In genomic region chr13:45464141-45464686, GRCh38 we compare ENCODE assay signal across 8 cellular contexts. TPM values are rescaled to one million over a fixed set of nuclear protein-coding genes. Genes with fewer than 3 reads are reported as not detected.
DNase-seq lines count a peak whose midpoint lies in the region; ATAC-seq and TF ChIP-seq lines count a peak whose summit lies in the region.

No MANE protein-coding gene starts in this region.

- H3F3A ChIP-seq in Loucy (ENCODE audit: low read depth), result 0 out of 2 replicates have a peak, but pooled peaks cover 3% of the 10 kb centered on the region

- H3K4me3 ChIP-seq in BE2C (ENCODE audit: low read depth, low read length) (peak overlapping the region; percentile 89), Loucy (ENCODE audit: low read length, poor library complexity, severe bottlenecking) (peak overlapping the region; percentile 84), dorsolateral prefrontal cortex (peak overlapping the region; percentile 50 to 100 (median 95))

- DNase-seq in BE2C (no peak), dorsolateral prefrontal cortex (peak in 3 of 10 donors; percentile 3 to 41 (median 31)), NAMALWA (ENCODE audit: low spot score) (no peak), activated gamma-delta T cell (lab: John Stamatoyannopoulos, UW) (no peak)
- DNase-seq in naive thymus-derived CD8-positive, alpha-beta T cell, result no peak
- DNase-seq in effector CD4-positive, alpha-beta T cell, result no peak

- H3K4me2 ChIP-seq in Loucy (ENCODE audit: low read depth, low read length, poor library complexity, severe bottlenecking), result peak overlapping the region; percentile 82

- peaks cover 0 to 3% (median 0%) of the 10 kb centered on the region in 9 donors for H3K9me3 Mint-ChIP-seq in naive thymus-derived CD8-positive, alpha-beta T cell

- peaks cover 0 to 3% (median 0%) of the 10 kb centered on the region in 5 donors for H3K27me3 Mint-ChIP-seq in naive thymus-derived CD8-positive, alpha-beta T cell

- H3K4me3 Mint-ChIP-seq in naive thymus-derived CD8-positive, alpha-beta T cell, result peak overlapping the region; percentile 89 to 97 (median 92)

- H3K4me1 Mint-ChIP-seq in naive thymus-derived CD8-positive, alpha-beta T cell, result peaks cover 20 to 53% (median 48%) of the 10 kb centered on the region in 4 donors

- intact Hi-C loops in dorsolateral prefrontal cortex (cut with DNase I), result loop anchor here (1.0 to 10.0 kb wide), 4 partner anchors 46 to 477 kb away; partner anchors contain the start of genes TPT1 (in 2 of the 2), GPALPP1 (in 1 of the 2), NUFIP1 (in 1 of the 2) and SLC25A30 (in 1 of the 2)

- H3K36me3 ChIP-seq in BE2C, result no peaks in the 10 kb centered on the region
- H3K36me3 ChIP-seq in Loucy (ENCODE audit: insufficient read depth, low read length), result no peaks in the 10 kb centered on the region

- H3K27me3 ChIP-seq in BE2C (no peaks in the 10 kb centered on the region), Loucy (ENCODE audit: insufficient read depth, low read length, poor library complexity, severe bottlenecking) (no peaks in the 10 kb centered on the region), dorsolateral prefrontal cortex (peaks cover 0 to 18% (median 0%) of the 10 kb centered on the region in 45 donors)

- no peak for ATAC-seq in naive thymus-derived CD8-positive, alpha-beta T cell
- ATAC-seq in HG02970 (IDR thresholded peaks at IDR 0.05; ENCODE audit: low FRiP score, unreplicated experiment), result no peak

- H3K9me3 ChIP-seq in BE2C (no peaks in the 10 kb centered on the region), Loucy (ENCODE audit: insufficient read depth, low read depth, low read length) (peaks cover 4% of the 10 kb centered on the region)

- H3K79me2 ChIP-seq in Loucy (ENCODE audit: insufficient read depth, low read length), result peaks cover 50% of the 10 kb centered on the region

- H3K27ac ChIP-seq in dorsolateral prefrontal cortex, result peak overlapping the region in 54 of 59 donors; percentile 16 to 97 (median 84)

- H3K4me1 ChIP-seq in BE2C, result peaks cover 4% of the 10 kb centered on the region; the same call in 1 of the 2 replicates
- peaks cover 36% of the 10 kb centered on the region for H3K4me1 ChIP-seq in Loucy (ENCODE audit: insufficient read depth, low read length, poor library complexity, severe bottlenecking)

- peak overlapping the region; percentile 87 to 98 (median 96) for H3K27ac Mint-ChIP-seq in naive thymus-derived CD8-positive, alpha-beta T cell

- no peaks in the 10 kb centered on the region for H3K9me2 ChIP-seq in Loucy (replicated peaks; ENCODE audit: low read depth, low read length)

- H3K36me3 Mint-ChIP-seq in naive thymus-derived CD8-positive, alpha-beta T cell, result peaks cover 0 to 4% (median 3%) of the 10 kb centered on the region in 3 donors

- H4K20me1 ChIP-seq in Loucy (ENCODE audit: insufficient read depth, low read length, poor library complexity, severe bottlenecking), result peaks cover 36% of the 10 kb centered on the region

- H2AFZ ChIP-seq in Loucy (ENCODE audit: low read length), result peak overlapping the region; percentile 75

- TF ChIP-seq CTCF in BE2C (IDR thresholded peaks at IDR 0.05; ENCODE audit: low read depth, low read length), result peak; percentile 52
- peak; percentile 51; the same call in 1 of the 2 replicates for TF ChIP-seq CTCF in Loucy (conservative IDR thresholded peaks at IDR 0.05; ENCODE audit: low read length)
- peak in 4 of 56 donors; percentile 8 to 50 (median 28) for TF ChIP-seq CTCF in dorsolateral prefrontal cortex (IDR thresholded peaks at IDR 0.05 in 54 of 56, conservative IDR thresholded peaks at IDR 0.05 in 2 of 56; ENCODE audit: low read depth in 1 of 56, partially characterized antibody in 56 of 56)

- POLR2A ChIA-PET in naive thymus-derived CD8-positive, alpha-beta T cell (lab: Charles Lee), result interaction anchor here (0.6 to 4.2 kb wide), 6 partner anchors 10 to 588 kb away, joined by 3 to 43 read pairs (median 9); partner anchors contain the start of genes SLC25A30, TPT1 and ZC3H13

- peak overlapping the region; percentile 61 for H3K9ac ChIP-seq in Loucy (ENCODE audit: low read depth, low read length, poor library complexity, severe bottlenecking)

RNA-seq across cellular contexts. Expression of gene COG3, which starts 0.5 kb away (rescaled TPM):
- polyA plus RNA-seq in BE2C (2012; ENCODE audit: insufficient read depth, insufficient read length, low read depth), result 28.7 TPM
- 10 to 100 TPM; 17.6 to 36.0 (median 27.1) TPM for total RNA-seq in dorsolateral prefrontal cortex
- total RNA-seq in naive thymus-derived CD8-positive, alpha-beta T cell, result 10 to 100 TPM; 45.8 to 48.9 TPM
- polyA plus RNA-seq in naive thymus-derived CD8-positive, alpha-beta T cell, result 10 to 100 TPM; 22.2 to 29.9 (median 27.4) TPM

RNA-seq across cellular contexts. Expression of gene SLC25A30, which starts 46.0 kb away (rescaled TPM):
- 2.6 TPM for polyA plus RNA-seq in BE2C (2012; ENCODE audit: insufficient read depth, insufficient read length, low read depth)
- total RNA-seq in dorsolateral prefrontal cortex, result 10 to 100 TPM in 105 of 120 experiments, 1 to 10 TPM in 15; 7.9 to 24.9 (median 13.0) TPM
- total RNA-seq in naive thymus-derived CD8-positive, alpha-beta T cell, result 10 to 100 TPM; 22.0 to 25.8 TPM
- 1 to 10 TPM; 1.2 to 1.9 (median 1.8) TPM for polyA plus RNA-seq in naive thymus-derived CD8-positive, alpha-beta T cell
